Comparison of ENCODE assay signal across 1 cellular context in genomic region chr7:110983822-110984456, GRCh38.
TF ChIP-seq lines count a peak whose summit lies in the region.

No MANE protein-coding gene starts in this region.

TF ChIP-seq in SK-N-SH, 30 proteins besides CTCF, POLR2A, EP300 and RAD21 (continued from another document):
- TF ChIP-seq REST (IDR thresholded peaks at IDR 0.05; ENCODE audit: low read depth, low read length) (no peak), POLR2AphosphoS5 (IDR thresholded peaks at IDR 0.05; ENCODE audit: low read depth, low read length) (peak; percentile 84), TAF1 (IDR thresholded peaks at IDR 0.05; ENCODE audit: borderline replicate concordance, low read depth, low read length) (no peak), TCF12 (IDR thresholded peaks at IDR 0.05) (peak; percentile 95), NRF1 (IDR thresholded peaks at IDR 0.05; ENCODE audit: low read depth, low read length) (no peak), EZH2phosphoT487 (IDR thresholded peaks at IDR 0.05; ENCODE audit: borderline replicate concordance, low read depth) (no peak), FOXJ3 (CRISPR knock-in tag; IDR thresholded peaks at IDR 0.05) (peak; percentile 97), RCOR1 (IDR thresholded peaks at IDR 0.05; ENCODE audit: low read length) (peak; percentile 99), MEF2A (IDR thresholded peaks at IDR 0.05; ENCODE audit: borderline replicate concordance, low read depth) (0 out of 2 replicates have a peak, but pooled peaks have one; percentile 35), IRF3 (IDR thresholded peaks at IDR 0.05; ENCODE audit: low read depth, low read length) (peak; percentile 12; the same call in 1 of the 2 replicates), RXRA (IDR thresholded peaks at IDR 0.05; ENCODE audit: borderline replicate concordance, low read depth) (no peak), ZBTB33 (IDR thresholded peaks at IDR 0.05; ENCODE audit: borderline replicate concordance, low read depth) (no peak)
